ENCODE assay signal across 1 cellular context in the genomic region with DNA sequence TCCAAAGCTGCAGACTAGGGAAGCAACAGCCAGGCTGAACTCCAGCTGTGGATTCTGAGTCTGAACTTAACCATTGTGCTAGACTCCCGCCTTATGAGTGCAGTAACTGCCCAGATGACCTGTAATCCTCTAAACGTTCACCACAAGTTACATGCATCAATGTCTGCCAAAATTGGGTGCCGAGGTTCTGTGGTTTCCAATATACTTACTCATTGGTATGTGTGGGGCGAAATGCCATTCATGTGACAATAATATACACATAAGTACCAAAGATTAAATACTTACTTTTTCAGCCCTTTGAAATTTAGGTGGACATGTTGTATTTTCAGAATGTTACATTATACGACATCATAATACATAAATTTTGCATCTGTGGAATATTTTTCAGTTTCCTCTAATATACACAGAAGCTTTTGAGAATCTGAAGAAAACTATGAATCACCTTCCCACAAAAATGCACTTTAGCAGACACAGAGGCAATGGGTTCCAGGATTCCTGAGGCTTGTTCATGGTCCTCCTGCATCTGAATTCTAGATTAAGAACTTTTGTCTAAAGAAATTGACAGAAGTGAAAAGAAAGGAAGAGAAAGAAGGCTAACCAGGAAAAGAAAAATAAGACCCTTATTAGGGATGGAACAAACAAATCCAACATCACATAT.
TF ChIP-seq lines count a peak whose summit lies in the region.

No MANE protein-coding gene starts in this region.

TF ChIP-seq in IMR-90, 13 proteins besides CTCF, POLR2A, EP300 and RAD21 (continued from another document):
- TF ChIP-seq MXI1 (IDR thresholded peaks at IDR 0.05; ENCODE audit: borderline replicate concordance, low read depth, low read length), result no peak
- TF ChIP-seq NFE2L2 (IDR thresholded peaks at IDR 0.05; ENCODE audit: low read depth, low read length), result no peak
- no peak for TF ChIP-seq FOS (IDR thresholded peaks at IDR 0.05; ENCODE audit: low read depth, low read length)
- no peak for TF ChIP-seq CHD1 (IDR thresholded peaks at IDR 0.05; ENCODE audit: low read depth, low read length)
- no peak for TF ChIP-seq MAZ (IDR thresholded peaks at IDR 0.05; ENCODE audit: borderline replicate concordance, low read depth, low read length)
- TF ChIP-seq BHLHE40 (IDR thresholded peaks at IDR 0.05; ENCODE audit: low read depth, low read length), result 0 out of 2 replicates have a peak, but pooled peaks have one; percentile 2
